ENCODE assay signal across 20 cellular contexts in genomic region chr1:197342044-197342565, GRCh38.
DNase-seq lines count a peak whose midpoint lies in the region.
"Had no signal": no experiment of that assay in that cellular context is flagged by ENCODE, and none has a peak within 500 bp of the region (broad histone marks: within the 10 kb centered on the region; RNA-seq: fewer than 3 reads in every experiment).

No MANE protein-coding gene starts in this region.

- DNase-seq in A172 (ENCODE audit: low spot score) (peak; percentile 9), EH (ENCODE audit: low read depth) (peak; percentile 36), NCI-H226 (peak; percentile 16), kidney glomerular epithelial cell (lab: John Stamatoyannopoulos, UW) (peak; percentile 39), NCI-H2227 treated with DMSO at 0.1 percent for 48 hours (lab: John Stamatoyannopoulos, UW) (no peak), NCI-H2029 treated with DMSO at 0.1 percent for 48 hours (lab: John Stamatoyannopoulos, UW) (no peak), glomerular visceral epithelial cell (ENCODE audit: extremely low spot score) (no peak)
- DNase-seq: AML-193; C1 segment of cervical spinal cord; CD4-positive, alpha-beta memory T cell; COR-L47; H7; Kasumi-1; MG63; NCI-H2081 treated with DMSO at 0.1 percent for 48 hours; NCI-H2171; NCI-H524 treated with DMSO at 0.1 percent for 48 hours; NCI-H774; SK-N-SH; SW 1271 had no signal

Comparison
In these comparisons a context has a peak if more than half of its experiments do, and no peak if none do; other contexts are left out.
1. DNase-seq: peak in A172 (single experiment), EH (single experiment), NCI-H226 (single experiment) and kidney glomerular epithelial cell (single experiment); none in NCI-H2227 treated with DMSO at 0.1 percent for 48 hours (single experiment), NCI-H2029 treated with DMSO at 0.1 percent for 48 hours (single experiment) and glomerular visceral epithelial cell (single experiment).